In the genomic region with DNA sequence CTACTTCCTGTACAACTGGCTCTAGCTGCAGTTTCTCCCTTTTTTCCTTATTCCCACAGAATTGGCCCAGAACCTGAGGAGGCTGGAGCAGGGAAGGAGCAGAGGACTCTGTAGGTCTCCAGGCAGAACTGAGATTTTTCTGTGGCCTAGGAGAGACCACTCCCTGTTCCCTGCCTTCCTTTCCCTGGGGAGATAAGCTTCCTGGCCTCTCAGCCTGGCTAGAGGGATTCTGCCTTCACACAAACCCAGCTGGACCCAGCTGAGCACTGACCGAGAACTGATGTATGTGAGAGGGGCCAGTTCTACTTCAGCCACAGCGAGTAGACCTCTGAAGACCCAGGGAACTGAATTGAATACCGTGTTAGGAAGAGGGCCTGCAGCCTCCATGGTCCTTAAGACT, we compare ENCODE assay signal across 10 cellular contexts. TPM values are rescaled to one million over a fixed set of nuclear protein-coding genes. Genes with fewer than 3 reads are reported as not detected.
DNase-seq lines count a peak whose midpoint lies in the region; ATAC-seq and TF ChIP-seq lines count a peak whose summit lies in the region.
"Had no signal": no experiment of that assay in that cellular context is flagged by ENCODE, and none has a peak within 500 bp of the region (broad histone marks: within the 10 kb centered on the region; RNA-seq: fewer than 3 reads in every experiment).

No MANE protein-coding gene starts in this region.

- TF ChIP-seq CTCF in endothelial cell (IDR thresholded peaks at IDR 0.05; ENCODE audit: unreplicated experiment) (no peak), lower lobe of right lung (IDR thresholded peaks at IDR 0.05) (no peak)

- DNase-seq in LHCN-M2 (ENCODE audit: low read depth) (peak; percentile 64), endothelial cell (ENCODE audit: low spot score) (no peak), lower lobe of right lung (no peak), germinal center (ENCODE audit: low spot score) (no peak), SIG-M5 treated with dmso at 0.1 percent for 504 hours (lab: John Stamatoyannopoulos, UW; ENCODE audit: unreplicated experiment) (no peak)
- DNase-seq: CD8-positive, alpha-beta T cell; naive B cell had no signal

- H3K4me3 ChIP-seq in lower lobe of right lung (peak overlapping the region; percentile 53), skin epidermis (no peak overlapping the region)

- no peaks in the 10 kb centered on the region for H3K9me3 ChIP-seq in lower lobe of right lung

- ATAC-seq in lower lobe of right lung (peak; percentile 34 to 35), HG02588 (IDR thresholded peaks at IDR 0.05; ENCODE audit: unreplicated experiment) (no peak), GM19328 (IDR thresholded peaks at IDR 0.05; ENCODE audit: unreplicated experiment) (no peak)
- ATAC-seq: CD8-positive, alpha-beta T cell had no signal

- H3K9me3 Mint-ChIP-seq in endothelial cell (ENCODE audit: unreplicated experiment), result no peaks in the 10 kb centered on the region
- H3K9me3 Mint-ChIP-seq: CD8-positive, alpha-beta T cell; naive B cell had no signal

- intact Hi-C loops in lower lobe of right lung (cut with DNase I), result no loop called here

- H3K27ac ChIP-seq in lower lobe of right lung (peak overlapping the region; percentile 79), skin epidermis (peak overlapping the region in 20 of 21 experiments; percentile 53 to 94 (median 77))

- H3K27ac Mint-ChIP-seq in endothelial cell (ENCODE audit: unreplicated experiment), result peak overlapping the region; percentile 88
- H3K27ac Mint-ChIP-seq: CD8-positive, alpha-beta T cell; naive B cell had no signal

- H3K4me1 ChIP-seq in lower lobe of right lung, result peaks cover 53% of the 10 kb centered on the region

- H3K27me3 ChIP-seq in lower lobe of right lung (ENCODE audit: low read depth), result no peaks in the 10 kb centered on the region

- H3K4me3 Mint-ChIP-seq in endothelial cell (ENCODE audit: unreplicated experiment), result peak overlapping the region; percentile 86
- H3K4me3 Mint-ChIP-seq: CD8-positive, alpha-beta T cell; naive B cell had no signal

- H3K4me1 Mint-ChIP-seq in endothelial cell (ENCODE audit: unreplicated experiment), result peaks cover 32% of the 10 kb centered on the region
- H3K4me1 Mint-ChIP-seq: naive B cell had no signal

- H3K36me3 Mint-ChIP-seq in endothelial cell (ENCODE audit: low read depth, unreplicated experiment), result peaks cover 3% of the 10 kb centered on the region
- H3K36me3 Mint-ChIP-seq: CD8-positive, alpha-beta T cell; naive B cell had no signal

- H3K36me3 ChIP-seq in lower lobe of right lung, result no peaks in the 10 kb centered on the region

- H3K27me3 Mint-ChIP-seq in endothelial cell (ENCODE audit: unreplicated experiment), result peaks cover 4% of the 10 kb centered on the region

RNA-seq across cellular contexts. Expression of a gene that starts 48.0 kb away (rescaled TPM):
- total RNA-seq in LHCN-M2 (2014; rRNA removed) (31.3 and 31.5 TPM in 2 replicates), endothelial cell (ENCODE audit: unreplicated experiment) (22.3 TPM), lower lobe of right lung (23.6 TPM)
- 32.8 TPM for polyA plus RNA-seq in LHCN-M2 (2012)

Comparison
In these comparisons a context has a peak if more than half of its experiments do, and no peak if none do; other contexts are left out.
1. ATAC-seq: peak in lower lobe of right lung (2 of 2); none in HG02588 (single experiment) and GM19328 (single experiment).